ENCODE assay signal across 1 cellular context in genomic region chr19:2047076-2047448, GRCh38.
TF ChIP-seq lines count a peak whose summit lies in the region.

No MANE protein-coding gene starts in this region.

TF ChIP-seq in SK-N-SH, 30 proteins besides CTCF, POLR2A, EP300 and RAD21 (continued from another document):
- TF ChIP-seq ZBTB33 (IDR thresholded peaks at IDR 0.05; ENCODE audit: borderline replicate concordance, low read depth) (no peak), YY1 (IDR thresholded peaks at IDR 0.05; ENCODE audit: low read depth) (no peak), USF1 (IDR thresholded peaks at IDR 0.05; ENCODE audit: borderline replicate concordance, low read depth) (no peak)
